ENCODE assay signal across 16 cellular contexts in the genomic region with DNA sequence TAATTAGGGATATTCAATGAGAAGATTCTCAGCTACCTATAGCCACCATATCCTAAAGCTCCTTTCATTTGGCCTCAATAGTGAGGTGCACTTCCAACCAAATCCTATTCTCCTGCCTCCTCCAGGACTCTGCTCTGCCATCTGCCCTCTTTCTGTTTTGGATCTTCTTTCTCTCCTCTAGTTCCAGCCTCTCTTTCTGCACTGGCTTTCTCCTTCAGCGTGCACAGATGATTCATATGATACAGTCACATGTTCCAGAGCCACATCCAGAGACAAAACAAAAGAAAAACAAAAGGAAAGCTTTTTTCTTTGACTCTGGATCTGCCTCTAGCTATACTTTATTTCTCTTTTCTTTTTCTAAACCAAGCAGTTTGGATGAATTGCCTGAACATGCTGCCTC.
A peak's percentile ranks its signal among the peaks of the same experiment; 100 is the strongest.
DNase-seq lines count a peak whose midpoint lies in the region; ATAC-seq and TF ChIP-seq lines count a peak whose summit lies in the region.
"Had no signal": no experiment of that assay in that cellular context is flagged by ENCODE, and none has a peak within 500 bp of the region (broad histone marks: within the 10 kb centered on the region; RNA-seq: fewer than 3 reads in every experiment).

No MANE protein-coding gene starts in this region.

- H3K27ac ChIP-seq in gastrocnemius medialis = no peak overlapping the region
- H3K27ac ChIP-seq: neural progenitor cell had no signal

- DNase-seq in AG20443 (ENCODE audit: low spot score) (peak; percentile 56), NCI-H69 (lab: John Stamatoyannopoulos, UW) (peak; percentile 47), cerebellum (ENCODE audit: low spot score) (peak; percentile 37), kidney tubule cell (ENCODE audit: low spot score) (peak; percentile 20), DMS114 treated with DMSO at 0.1 percent for 48 hours (lab: John Stamatoyannopoulos, UW; ENCODE audit: unreplicated experiment) (no peak), NCI-H748 (lab: John Stamatoyannopoulos, UW; ENCODE audit: unreplicated experiment) (no peak), cerebellar nuclear complex (lab: John Stamatoyannopoulos, UW) (no peak), gastrocnemius medialis (no peak)
- DNase-seq: activated CD4-positive, alpha-beta T cell treated with anti-CD3 and anti-CD28 coated beads, Interleukin-2, amount 50 U/mL, for 1 hour; activated T-cell treated with anti-CD3 and anti-CD28 coated beads, Interleukin-2, amount 50 U/mL, for 72 hours; right cardiac atrium; SHP77 treated with DMSO at 0.1 percent for 48 hours; stimulated activated CD4-positive, alpha-beta T cell treated with anti-CD3 and anti-CD28 coated beads, Interleukin-4, amount 100 ng/mL, for 4 hours; T1000; trophoblast cell had no signal

- H3K4me1 ChIP-seq in gastrocnemius medialis = no peaks in the 10 kb centered on the region
- H3K4me1 ChIP-seq: neural progenitor cell had no signal

- H3K4me3 ChIP-seq in gastrocnemius medialis = no peak overlapping the region
- H3K4me3 ChIP-seq: neural progenitor cell had no signal

- intact Hi-C loops in gastrocnemius medialis (cut with DNase I; ENCODE audit: low total_unique reads) = no loop called here

- ATAC-seq in gastrocnemius medialis = no peak
- ATAC-seq: activated T-cell treated with anti-CD3 and anti-CD28 coated beads, Interleukin-2, amount 50 U/mL, for 72 hours; right cardiac atrium had no signal

- H3K36me3 ChIP-seq in gastrocnemius medialis = no peaks in the 10 kb centered on the region
- H3K36me3 ChIP-seq: neural progenitor cell had no signal

- no peak for TF ChIP-seq CTCF in gastrocnemius medialis (IDR thresholded peaks at IDR 0.05 in 4 of 5, conservative IDR thresholded peaks at IDR 0.05 in 1 of 5)

- in situ Hi-C loops in gastrocnemius medialis (cut with MboI; ENCODE audit: low sequenced_read_pairs in 4 of 4) = no loop called here

- H3K9me3 ChIP-seq in gastrocnemius medialis = no peaks in the 10 kb centered on the region

- no peaks in the 10 kb centered on the region for H3K27me3 ChIP-seq in gastrocnemius medialis
- H3K27me3 ChIP-seq: neural progenitor cell had no signal

- no peak for TF ChIP-seq POLR2A in gastrocnemius medialis (IDR thresholded peaks at IDR 0.05)

Comparison
In these comparisons a context has a peak if more than half of its experiments do, and no peak if none do; other contexts are left out.
1. DNase-seq: peak in AG20443 (single experiment), NCI-H69 (single experiment), cerebellum (single experiment) and kidney tubule cell (single experiment); none in DMS114 treated with DMSO at 0.1 percent for 48 hours (single experiment), NCI-H748 (single experiment), cerebellar nuclear complex (0 of 2) and gastrocnemius medialis (0 of 2).